In genomic region chr16:30407794-30408534, GRCh38 we compare ENCODE assay signal across 8 cellular contexts. TPM values are rescaled to one million over a fixed set of nuclear protein-coding genes. Genes with fewer than 3 reads are reported as not detected.
DNase-seq lines count a peak whose midpoint lies in the region; ATAC-seq, FAIRE-seq and TF ChIP-seq lines count a peak whose summit lies in the region.

No MANE protein-coding gene starts in this region.

- no peak for TF ChIP-seq POLR2A in right lobe of liver (IDR thresholded peaks at IDR 0.05)

- no peak for TF ChIP-seq CTCF in DND-41 (IDR thresholded peaks at IDR 0.05; ENCODE audit: borderline replicate concordance, extremely low read depth, low read length, poor library complexity, severe bottlenecking)
- no peak for TF ChIP-seq CTCF in cardiac fibroblast (IDR thresholded peaks at IDR 0.05; ENCODE audit: low read depth, low read length)
- TF ChIP-seq CTCF in right lobe of liver (IDR thresholded peaks at IDR 0.05): no peak
- no peak for TF ChIP-seq CTCF in upper lobe of right lung (IDR thresholded peaks at IDR 0.05)

- H3K9me3 ChIP-seq in DND-41 (ENCODE audit: insufficient read depth, low read length, severe bottlenecking) (no peaks in the 10 kb centered on the region), HUES48 (ENCODE audit: control insufficient read depth, insufficient read depth, low read length) (no peaks in the 10 kb centered on the region), right lobe of liver (no peaks in the 10 kb centered on the region), upper lobe of right lung (no peaks in the 10 kb centered on the region)

- H3K79me2 ChIP-seq in DND-41 (ENCODE audit: insufficient read depth, low read length): peaks cover 45% of the 10 kb centered on the region

- FAIRE-seq in RCC 7860 (lab: Jason Lieb, UNC): no peak

- H3K4me3 ChIP-seq in DND-41 (ENCODE audit: low read depth in 1 of 2, low read length in 2 of 2) (peak overlapping the region; percentile 70 to 78; a peak in 3 of 4 replicates), HUES48 (ENCODE audit: low read depth, low read length) (peak overlapping the region; percentile 96), cardiac fibroblast (replicated peaks in 1 of 2; ENCODE audit: low read depth in 2 of 2, low read length in 2 of 2) (peak overlapping the region; percentile 72 to 80), right lobe of liver (peak overlapping the region; percentile 59 to 73 (median 70)), upper lobe of right lung (peak overlapping the region; percentile 62)

- DNase-seq in DND-41 (no peak), cardiac fibroblast (ENCODE audit: low read depth in 2 of 2) (peak in 1 of 2 donors; percentile 11), right lobe of liver (no peak), upper lobe of right lung (no peak), posterior vena cava (ENCODE audit: low spot score) (no peak), pons (ENCODE audit: low spot score) (no peak), RCC 7860 (ENCODE audit: low spot score) (no peak)

- ATAC-seq in DND-41 (ENCODE audit: insufficient read depth, low read depth) (no peak; the same call in 2 of the 3 replicates), right lobe of liver (peak; percentile 5 to 36 (median 18)), upper lobe of right lung (no peak)

- peak overlapping the region; percentile 75 for H2AFZ ChIP-seq in DND-41 (ENCODE audit: low read depth, low read length)

- intact Hi-C loops in right lobe of liver (cut with DNase I): no loop called here
- intact Hi-C loops in upper lobe of right lung (cut with DNase I): no loop called here
- intact Hi-C loops in posterior vena cava (cut with DNase I): loop anchor here in 1 of 2 donors (1.0 kb wide), 1 partner anchor 45 kb away; no protein-coding TSS in a partner anchor

- H3K4me1 ChIP-seq in DND-41 (ENCODE audit: insufficient read depth, low read length) (peaks cover 54% of the 10 kb centered on the region), HUES48 (ENCODE audit: control insufficient read depth, insufficient read depth, low read length) (peaks cover 6% of the 10 kb centered on the region; the same call in 1 of the 2 replicates), right lobe of liver (peaks cover 0 to 21% (median 10%) of the 10 kb centered on the region in 4 donors), upper lobe of right lung (peaks cover 21% of the 10 kb centered on the region)

- H3K9ac ChIP-seq in DND-41 (ENCODE audit: low read depth, low read length) (peak overlapping the region; percentile 78), HUES48 (ENCODE audit: low read depth, low read length) (peak overlapping the region; percentile 84)

- peaks cover 34% of the 10 kb centered on the region for H3K36me3 ChIP-seq in DND-41 (ENCODE audit: insufficient read depth, low read length)
- H3K36me3 ChIP-seq in HUES48 (ENCODE audit: control insufficient read depth, insufficient read depth, low read length): peaks cover 26% of the 10 kb centered on the region
- H3K36me3 ChIP-seq in right lobe of liver: no peaks in the 10 kb centered on the region
- peaks cover 4% of the 10 kb centered on the region for H3K36me3 ChIP-seq in upper lobe of right lung

- H3K4me2 ChIP-seq in DND-41 (ENCODE audit: insufficient read depth, low read length): peak overlapping the region; percentile 72

- H3K27ac ChIP-seq in DND-41 (ENCODE audit: low read length): peak overlapping the region; percentile 78
- H3K27ac ChIP-seq in HUES48 (ENCODE audit: low read depth, low read length): peak overlapping the region; percentile 95
- peak overlapping the region; percentile 63 to 81 (median 67) for H3K27ac ChIP-seq in right lobe of liver
- H3K27ac ChIP-seq in upper lobe of right lung: peak overlapping the region; percentile 77

- WGBS in right lobe of liver (ENCODE audit: insufficient coverage, low coverage, low lambda C conversion rate, missing lambda C conversion rate): 15% methylated on average over 9 of the region's 20 CpGs

- H4K20me1 ChIP-seq in DND-41 (ENCODE audit: insufficient read depth, low read length): peaks cover 10% of the 10 kb centered on the region; the same call in 1 of the 2 replicates

- H3K27me3 ChIP-seq in DND-41 (ENCODE audit: insufficient read depth, low read length, poor library complexity) (no peaks in the 10 kb centered on the region), HUES48 (ENCODE audit: control insufficient read depth, insufficient read depth, low read length) (no peaks in the 10 kb centered on the region), right lobe of liver (no peaks in the 10 kb centered on the region), upper lobe of right lung (no peaks in the 10 kb centered on the region)

RNA-seq across cellular contexts. Expression of gene ZNF771, which starts 0.6 kb away (rescaled TPM):
- total RNA-seq in right lobe of liver: 10 to 100 TPM in 3 of 6 experiments, 1 to 10 TPM in 3; 3.9 to 11.3 (median 9.6) TPM
- total RNA-seq in upper lobe of right lung: 4.5 TPM
- 1 to 10 TPM; 5.6 to 6.1 TPM for total RNA-seq in posterior vena cava

RNA-seq across cellular contexts. Expression of gene ZNF48, which starts 12.7 kb away (rescaled TPM):
- 1 to 10 TPM; 2.9 to 4.3 (median 3.9) TPM for total RNA-seq in right lobe of liver
- total RNA-seq in upper lobe of right lung: 6.1 TPM
- total RNA-seq in posterior vena cava: 1 to 10 TPM; 6.2 to 6.5 TPM

RNA-seq across cellular contexts. Expression of gene DCTPP1, which starts 21.9 kb away (rescaled TPM):
- total RNA-seq in right lobe of liver (10 to 100 TPM; 10.0 to 17.9 (median 13.9) TPM), upper lobe of right lung (17.9 TPM), posterior vena cava (10 to 100 TPM; 15.2 to 20.1 TPM)

RNA-seq across cellular contexts. Expression of gene SEPTIN1, which starts 25.6 kb away (rescaled TPM):
- 1 to 10 TPM in 3 of 6 experiments, under 1 TPM in 3; 0.12 to 1.7 (median 0.93) TPM for total RNA-seq in right lobe of liver
- 8.6 TPM for total RNA-seq in upper lobe of right lung
- total RNA-seq in posterior vena cava: 1 to 10 TPM; 1.6 to 3.0 TPM

RNA-seq across cellular contexts. Expression of gene MYL11, which starts 33.4 kb away (rescaled TPM):
- total RNA-seq in right lobe of liver (1 to 10 TPM in 1 of 6 experiments, not detected in 5; 1.4 TPM), upper lobe of right lung (not detected), posterior vena cava (not detected)

Comparison
In these comparisons a context has a peak if more than half of its experiments do, and no peak if none do; other contexts are left out.
1. ATAC-seq: peak in right lobe of liver (4 of 4); none in DND-41 (single experiment) and upper lobe of right lung (single experiment).
2. Peak in every context shown above with its lines, with median percentiles within 50 percentile points of each other: H3K27ac ChIP-seq and H3K4me3 ChIP-seq.